Comparison of ENCODE assay signal across 8 cellular contexts in genomic region chr10:56622335-56622973, GRCh38.
DNase-seq lines count a peak whose midpoint lies in the region; ATAC-seq and TF ChIP-seq lines count a peak whose summit lies in the region.

No MANE protein-coding gene starts in this region.

- ATAC-seq in GM19397 (IDR thresholded peaks at IDR 0.05; ENCODE audit: unreplicated experiment): peak; percentile 62
- ATAC-seq in HG03378 (IDR thresholded peaks at IDR 0.05; ENCODE audit: unreplicated experiment): peak; percentile 87
- no peak for ATAC-seq in activated T-helper 17 cell treated with anti-CD3 and anti-CD28 coated beads, Interleukin-2, amount 50 U/mL, for 72 hours (replicated peaks)

- intact Hi-C loops in esophagus squamous epithelium (cut with DNase I): no loop called here

- H3K4me3 Mint-ChIP-seq in activated T-helper 17 cell treated with anti-CD3 and anti-CD28 coated beads, Interleukin-2, amount 50 U/mL, for 72 hours: peak overlapping the region; percentile 48
- H3K4me3 Mint-ChIP-seq in HFFc6: no peak overlapping the region

- no peaks in the 10 kb centered on the region for H3K27me3 Mint-ChIP-seq in activated T-helper 17 cell treated with anti-CD3 and anti-CD28 coated beads, Interleukin-2, amount 50 U/mL, for 72 hours
- no peaks in the 10 kb centered on the region; the same call in 1 of the 2 replicates for H3K27me3 Mint-ChIP-seq in HFFc6 (ENCODE audit: insufficient read depth)

- 57 to 60% methylated on average over 2 of the region's 2 CpGs for WGBS in esophagus squamous epithelium, 2 donors

- no peaks in the 10 kb centered on the region for H3K9me3 ChIP-seq in esophagus squamous epithelium

- H3K27me3 ChIP-seq in esophagus squamous epithelium: no peaks in the 10 kb centered on the region

- H3K4me1 Mint-ChIP-seq in activated T-helper 17 cell treated with anti-CD3 and anti-CD28 coated beads, Interleukin-2, amount 50 U/mL, for 72 hours: peaks cover 5% of the 10 kb centered on the region
- no peaks in the 10 kb centered on the region for H3K4me1 Mint-ChIP-seq in HFFc6 (ENCODE audit: low read depth)

- peak overlapping the region in 1 of 4 donors; percentile 50 for H3K4me3 ChIP-seq in esophagus squamous epithelium

- H3K27ac ChIP-seq in esophagus squamous epithelium: no peak overlapping the region

- H3K4me1 ChIP-seq in esophagus squamous epithelium: no peaks in the 10 kb centered on the region

- H3K36me3 Mint-ChIP-seq in activated T-helper 17 cell treated with anti-CD3 and anti-CD28 coated beads, Interleukin-2, amount 50 U/mL, for 72 hours (ENCODE audit: low read depth): no peaks in the 10 kb centered on the region
- H3K36me3 Mint-ChIP-seq in HFFc6 (ENCODE audit: low read depth): no peaks in the 10 kb centered on the region

- TF ChIP-seq POLR2A in esophagus squamous epithelium (IDR thresholded peaks at IDR 0.05): no peak

- no peaks in the 10 kb centered on the region for H3K36me3 ChIP-seq in esophagus squamous epithelium

- TF ChIP-seq CTCF in HFFc6 (IDR thresholded peaks at IDR 0.05) (no peak), esophagus squamous epithelium (IDR thresholded peaks at IDR 0.05) (no peak)

- DNase-seq in DMS153 (lab: John Stamatoyannopoulos, UW): peak; percentile 10
- no peak for DNase-seq in HFFc6
- DNase-seq in AML-193 (lab: John Stamatoyannopoulos, UW): no peak
- DNase-seq in NCI-H146 treated with DMSO at 0.1 percent for 48 hours (lab: John Stamatoyannopoulos, UW; ENCODE audit: unreplicated experiment): no peak
- no peak for DNase-seq in esophagus squamous epithelium (lab: John Stamatoyannopoulos, UW)

- no peak overlapping the region for H3K27ac Mint-ChIP-seq in activated T-helper 17 cell treated with anti-CD3 and anti-CD28 coated beads, Interleukin-2, amount 50 U/mL, for 72 hours
- no peak overlapping the region for H3K27ac Mint-ChIP-seq in HFFc6

- H3K9me3 Mint-ChIP-seq in activated T-helper 17 cell treated with anti-CD3 and anti-CD28 coated beads, Interleukin-2, amount 50 U/mL, for 72 hours: peaks cover 12% of the 10 kb centered on the region
- H3K9me3 Mint-ChIP-seq in HFFc6: peaks cover 19% of the 10 kb centered on the region
